8 cellular contexts compared by ENCODE assay signal in the genomic region with DNA sequence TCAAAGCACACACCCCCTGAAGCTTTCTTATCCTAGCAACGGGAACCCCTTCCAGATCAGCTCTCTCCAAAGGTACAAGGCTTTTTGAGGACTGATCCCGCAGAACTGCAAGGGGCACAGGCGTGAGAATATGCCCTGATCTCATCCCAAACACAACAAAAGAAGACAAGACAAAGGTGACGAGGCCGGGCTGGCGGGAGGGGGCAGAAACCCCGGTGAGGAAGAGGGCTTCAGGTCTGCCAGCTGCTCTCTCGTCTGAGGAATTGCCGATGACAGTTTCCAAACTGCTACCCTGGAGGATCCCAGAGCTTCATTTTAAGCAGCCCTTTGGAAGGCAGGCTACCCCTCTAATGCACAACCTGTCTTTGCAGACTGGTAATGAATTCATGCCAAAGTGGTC. TPM values are rescaled to one million over a fixed set of nuclear protein-coding genes. Genes with fewer than 3 reads are reported as not detected.
A peak's percentile ranks its signal among the peaks of the same experiment; 100 is the strongest.
DNase-seq lines count a peak whose midpoint lies in the region; ATAC-seq and TF ChIP-seq lines count a peak whose summit lies in the region.

No MANE protein-coding gene starts in this region.

- H3K27ac ChIP-seq in vagina, result no peak overlapping the region

- peaks cover 34% of the 10 kb centered on the region for H3K4me1 Mint-ChIP-seq in activated CD4-positive, alpha-beta T cell treated with anti-CD3 and anti-CD28 coated beads for 36 hours
- peaks cover 54% of the 10 kb centered on the region for H3K4me1 Mint-ChIP-seq in activated B cell treated with CpG ODN at 0.5 μM for 24 hours
- H3K4me1 Mint-ChIP-seq in glutamatergic neuron (ENCODE audit: low read depth, unreplicated experiment), result peaks cover 17% of the 10 kb centered on the region
- peaks cover 52% of the 10 kb centered on the region for H3K4me1 Mint-ChIP-seq in stimulated activated memory B cell treated with anti-CD40 and anti-IgM and Interleukin-4, amounts not matched to agents 10 μg/mL and 1 μg/mL and 100 μg/mL, for 72 hours

- DNase-seq in activated CD4-positive, alpha-beta T cell treated with anti-CD3 and anti-CD28 coated beads for 36 hours, result no peak
- no peak for DNase-seq in activated CD4-positive, alpha-beta T cell treated with anti-CD3 and anti-CD28 coated beads for 1 hour
- DNase-seq in activated B cell treated with CpG ODN at 0.5 μM for 24 hours, result no peak
- no peak for DNase-seq in glutamatergic neuron
- no peak for DNase-seq in activated effector memory CD4-positive, alpha-beta T cell treated with Interleukin-2 at 50 U/mL for 16 hours
- no peak for DNase-seq in stimulated activated CD4-positive, alpha-beta T cell treated with anti-CD3 and anti-CD28 coated beads, Interleukin-12 subunit alpha, Interleukin-12 subunit beta, amount 100 ng/mL, for 4 hours
- no peak for DNase-seq in vagina (ENCODE audit: extremely low spot score in 2 of 2)

- no peak for ATAC-seq in activated CD4-positive, alpha-beta T cell treated with anti-CD3 and anti-CD28 coated beads for 36 hours
- no peak for ATAC-seq in activated B cell treated with CpG ODN at 0.5 μM for 24 hours (ENCODE audit: low read depth)
- ATAC-seq in stimulated activated memory B cell treated with anti-CD40 and anti-IgM and Interleukin-4, amounts not matched to agents 10 μg/mL and 1 μg/mL and 100 μg/mL, for 72 hours, result no peak

- TF ChIP-seq POLR2A in vagina (IDR thresholded peaks at IDR 0.05), result no peak

- H3K9me3 Mint-ChIP-seq in activated CD4-positive, alpha-beta T cell treated with anti-CD3 and anti-CD28 coated beads for 36 hours (ENCODE audit: low read depth), result no peaks in the 10 kb centered on the region
- no peaks in the 10 kb centered on the region for H3K9me3 Mint-ChIP-seq in activated B cell treated with CpG ODN at 0.5 μM for 24 hours
- peaks cover 7% of the 10 kb centered on the region for H3K9me3 Mint-ChIP-seq in glutamatergic neuron (ENCODE audit: unreplicated experiment)
- no peaks in the 10 kb centered on the region for H3K9me3 Mint-ChIP-seq in stimulated activated memory B cell treated with anti-CD40 and anti-IgM and Interleukin-4, amounts not matched to agents 10 μg/mL and 1 μg/mL and 100 μg/mL, for 72 hours

- intact Hi-C loops in activated CD4-positive, alpha-beta T cell treated with anti-CD3 and anti-CD28 coated beads for 36 hours (cut with DNase I, micrococcal nuclease), result no loop called here
- intact Hi-C loops in activated B cell treated with CpG ODN at 0.5 μM for 24 hours (cut with micrococcal nuclease) (no loop called here), vagina (cut with DNase I) (no loop called here)

- H3K27ac Mint-ChIP-seq in activated CD4-positive, alpha-beta T cell treated with anti-CD3 and anti-CD28 coated beads for 36 hours, result peak overlapping the region; percentile 96
- H3K27ac Mint-ChIP-seq in activated B cell treated with CpG ODN at 0.5 μM for 24 hours, result peak overlapping the region; percentile 79
- peak overlapping the region; percentile 71 for H3K27ac Mint-ChIP-seq in glutamatergic neuron (ENCODE audit: unreplicated experiment)
- peak overlapping the region; percentile 83 for H3K27ac Mint-ChIP-seq in stimulated activated memory B cell treated with anti-CD40 and anti-IgM and Interleukin-4, amounts not matched to agents 10 μg/mL and 1 μg/mL and 100 μg/mL, for 72 hours

- no peaks in the 10 kb centered on the region for H3K27me3 ChIP-seq in vagina

- POLR2A ChIA-PET in activated CD4-positive, alpha-beta T cell treated with anti-CD3 and anti-CD28 coated beads for 36 hours (lab: Charles Lee), result interaction anchor here (1.4 to 3.1 kb wide), 2 partner anchors 43 to 411 kb away, joined by 3 to 12 read pairs; a partner anchor contains a TSS
- POLR2A ChIA-PET in activated B cell treated with CpG ODN at 0.5 μM for 24 hours (lab: Charles Lee), result interaction anchor here (0.7 to 8.1 kb wide), 6 partner anchors 34 to 52 kb away, joined by 3 to 114 read pairs (median 4); a partner anchor contains a TSS

- H3K9me3 ChIP-seq in vagina, result no peaks in the 10 kb centered on the region

- TF ChIP-seq CTCF in activated B cell treated with CpG ODN at 0.5 μM for 24 hours (IDR thresholded peaks at IDR 0.05) (no peak), glutamatergic neuron (IDR thresholded peaks at IDR 0.05; ENCODE audit: partially characterized antibody, unreplicated experiment) (no peak), vagina (IDR thresholded peaks at IDR 0.05) (no peak)

- H3K27me3 Mint-ChIP-seq in activated CD4-positive, alpha-beta T cell treated with anti-CD3 and anti-CD28 coated beads for 36 hours, result no peaks in the 10 kb centered on the region
- H3K27me3 Mint-ChIP-seq in activated B cell treated with CpG ODN at 0.5 μM for 24 hours, result no peaks in the 10 kb centered on the region
- H3K27me3 Mint-ChIP-seq in glutamatergic neuron (ENCODE audit: unreplicated experiment), result peaks cover 5% of the 10 kb centered on the region
- no peaks in the 10 kb centered on the region for H3K27me3 Mint-ChIP-seq in stimulated activated memory B cell treated with anti-CD40 and anti-IgM and Interleukin-4, amounts not matched to agents 10 μg/mL and 1 μg/mL and 100 μg/mL, for 72 hours

- peaks cover 53% of the 10 kb centered on the region for H3K4me1 ChIP-seq in vagina

- H3K4me3 Mint-ChIP-seq in activated CD4-positive, alpha-beta T cell treated with anti-CD3 and anti-CD28 coated beads for 36 hours, result peak overlapping the region; percentile 94
- H3K4me3 Mint-ChIP-seq in activated B cell treated with CpG ODN at 0.5 μM for 24 hours (peak overlapping the region; percentile 75), glutamatergic neuron (ENCODE audit: unreplicated experiment) (peak overlapping the region; percentile 92)
- H3K4me3 Mint-ChIP-seq in stimulated activated memory B cell treated with anti-CD40 and anti-IgM and Interleukin-4, amounts not matched to agents 10 μg/mL and 1 μg/mL and 100 μg/mL, for 72 hours, result peak overlapping the region; percentile 100

- CTCF ChIA-PET in activated CD4-positive, alpha-beta T cell treated with anti-CD3 and anti-CD28 coated beads for 36 hours (lab: Charles Lee), result interaction anchor here (1.1 to 3.7 kb wide), 5 partner anchors 16 to 46 kb away, joined by 3 to 19 read pairs (median 3); no protein-coding TSS in a partner anchor
- CTCF ChIA-PET in activated B cell treated with CpG ODN at 0.5 μM for 24 hours (lab: Charles Lee), result interaction anchor here (1.3 to 1.6 kb wide), 3 partner anchors 21 to 45 kb away, joined by 3 to 8 read pairs (median 6); no protein-coding TSS in a partner anchor

- H3K36me3 ChIP-seq in vagina, result peaks cover 0 to 10% of the 10 kb centered on the region in 2 donors

- H3K36me3 Mint-ChIP-seq in activated CD4-positive, alpha-beta T cell treated with anti-CD3 and anti-CD28 coated beads for 36 hours (ENCODE audit: low read depth), result peaks cover 35% of the 10 kb centered on the region
- H3K36me3 Mint-ChIP-seq in activated B cell treated with CpG ODN at 0.5 μM for 24 hours (ENCODE audit: low read depth) (peaks cover 19% of the 10 kb centered on the region), glutamatergic neuron (ENCODE audit: unreplicated experiment) (no peaks in the 10 kb centered on the region)
- H3K36me3 Mint-ChIP-seq in stimulated activated memory B cell treated with anti-CD40 and anti-IgM and Interleukin-4, amounts not matched to agents 10 μg/mL and 1 μg/mL and 100 μg/mL, for 72 hours, result peaks cover 33% of the 10 kb centered on the region

- H3K4me3 ChIP-seq in vagina, result peak overlapping the region in 1 of 2 donors; percentile 94

RNA-seq across cellular contexts. Expression of a gene that starts 3.4 kb away (rescaled TPM):
- 100 to 1,000 TPM in 1 of 2 experiments, 10 to 100 TPM in 1; 99.5 to 147 TPM for total RNA-seq in activated CD4-positive, alpha-beta T cell treated with anti-CD3 and anti-CD28 coated beads for 36 hours
- total RNA-seq in activated B cell treated with CpG ODN at 0.5 μM for 24 hours (72.5 and 79.4 TPM in 2 replicates), glutamatergic neuron (ENCODE audit: unreplicated experiment) (84.0 TPM), vagina (38.8 TPM)

RNA-seq across cellular contexts. Expression of a gene that starts 4.3 kb away (rescaled TPM):
- 1 to 10 TPM; 4.4 to 5.4 TPM for total RNA-seq in activated CD4-positive, alpha-beta T cell treated with anti-CD3 and anti-CD28 coated beads for 36 hours
- total RNA-seq in activated B cell treated with CpG ODN at 0.5 μM for 24 hours (2.0 and 2.9 TPM in 2 replicates), glutamatergic neuron (ENCODE audit: unreplicated experiment) (6.7 TPM), vagina (8.6 TPM)

RNA-seq across cellular contexts. Expression of a gene that starts 23.8 kb away (rescaled TPM):
- total RNA-seq in activated CD4-positive, alpha-beta T cell treated with anti-CD3 and anti-CD28 coated beads for 36 hours, result 1 to 10 TPM; 6.0 to 8.1 TPM
- total RNA-seq in activated B cell treated with CpG ODN at 0.5 μM for 24 hours, result 14.5 and 20.2 TPM in 2 replicates
- total RNA-seq in glutamatergic neuron (ENCODE audit: unreplicated experiment), result 16.1 TPM
- 4.2 TPM for total RNA-seq in vagina

RNA-seq across cellular contexts. Expression of a gene that starts 33.4 kb away (rescaled TPM):
- total RNA-seq in activated CD4-positive, alpha-beta T cell treated with anti-CD3 and anti-CD28 coated beads for 36 hours, result 100 to 1,000 TPM; 108 to 115 TPM
- total RNA-seq in activated B cell treated with CpG ODN at 0.5 μM for 24 hours (94.8 and 109 TPM in 2 replicates), glutamatergic neuron (ENCODE audit: unreplicated experiment) (129 TPM), vagina (66.8 TPM)

RNA-seq across cellular contexts. Expression of a gene that starts 42.2 kb away (rescaled TPM):
- 100 to 1,000 TPM; 130 to 135 TPM for total RNA-seq in activated CD4-positive, alpha-beta T cell treated with anti-CD3 and anti-CD28 coated beads for 36 hours
- total RNA-seq in activated B cell treated with CpG ODN at 0.5 μM for 24 hours, result 151 and 158 TPM in 2 replicates
- total RNA-seq in glutamatergic neuron (ENCODE audit: unreplicated experiment), result 33.5 TPM
- total RNA-seq in vagina, result 36.6 TPM
